9 cellular contexts compared by ENCODE assay signal in the genomic region with DNA sequence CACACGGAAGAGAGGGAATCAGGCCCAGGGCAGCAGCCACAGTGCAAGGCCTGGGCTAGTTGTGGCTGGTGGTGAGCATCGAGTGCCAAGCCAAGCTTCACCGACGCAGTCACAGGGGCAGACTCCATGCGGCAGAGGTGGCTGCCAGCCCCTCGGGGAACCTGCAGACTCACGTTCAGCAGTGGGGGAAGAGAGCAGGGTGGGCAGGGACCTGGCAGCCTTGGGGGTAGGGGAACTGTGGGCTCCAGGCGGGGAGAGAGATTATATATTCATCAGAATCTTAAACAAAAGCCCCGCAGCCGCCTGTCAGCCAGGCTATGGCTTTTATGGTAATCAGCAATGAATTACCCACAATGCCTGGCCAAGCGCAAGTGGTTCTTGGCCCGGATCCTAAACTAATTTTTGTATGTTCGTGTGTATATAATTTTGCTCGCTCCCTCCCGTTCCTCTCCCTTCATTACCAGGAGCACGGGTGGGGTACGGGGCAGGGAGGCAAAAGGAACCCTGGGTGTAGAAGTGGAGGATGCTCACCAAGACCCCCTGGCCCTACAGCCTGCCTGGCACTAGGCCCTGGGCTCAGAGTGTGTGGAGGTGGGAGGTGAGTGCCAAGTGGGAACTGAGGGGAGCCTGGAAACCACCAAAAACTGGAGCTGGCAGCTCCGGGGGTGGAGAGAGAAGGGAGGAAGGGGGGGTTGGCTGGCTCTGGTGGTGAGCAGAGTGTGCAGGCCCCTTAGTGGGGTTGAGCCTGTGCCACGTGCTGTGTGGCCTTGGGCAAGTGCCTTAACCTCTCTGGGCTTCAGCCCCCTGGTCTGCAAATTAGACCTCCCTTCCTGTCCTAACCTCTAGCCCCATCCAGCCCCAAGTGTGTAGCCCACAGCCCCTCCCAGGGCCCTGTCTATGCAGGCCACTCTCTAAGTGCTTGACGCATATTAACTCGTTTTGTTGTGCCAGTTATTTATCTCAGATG. TPM values are rescaled to one million over a fixed set of nuclear protein-coding genes. Genes with fewer than 3 reads are reported as not detected.
DNase-seq lines count a peak whose midpoint lies in the region; ATAC-seq and TF ChIP-seq lines count a peak whose summit lies in the region.
"Had no signal": no experiment of that assay in that cellular context is flagged by ENCODE, and none has a peak within 500 bp of the region (broad histone marks: within the 10 kb centered on the region; RNA-seq: fewer than 3 reads in every experiment).

No MANE protein-coding gene starts in this region.

- no peak overlapping the region for H2BK5ac ChIP-seq in trophoblast cell (ENCODE audit: low read depth, low read length, poor library complexity)

- no peak for ATAC-seq in HG03439 (IDR thresholded peaks at IDR 0.05; ENCODE audit: unreplicated experiment)

- no peak overlapping the region for H3K9ac ChIP-seq in trophoblast cell (ENCODE audit: low read length)

- H3K4me2 ChIP-seq in trophoblast cell (ENCODE audit: low read length): no peak overlapping the region

- H4K91ac ChIP-seq in trophoblast cell (ENCODE audit: low read depth, low read length): no peak overlapping the region

- no peaks in the 10 kb centered on the region for H3K36me3 Mint-ChIP-seq in mesothelial cell of epicardium
- no peaks in the 10 kb centered on the region for H3K36me3 Mint-ChIP-seq in activated CD4-positive, alpha-beta T cell treated with anti-CD3 and anti-CD28 coated beads, Interleukin-2, amount 10 ng/mL, durations not matched to agents 24 days and 14 days (ENCODE audit: low read depth)
- H3K36me3 Mint-ChIP-seq: CD4-positive, CD25-positive, alpha-beta regulatory T cell had no signal

- H3K27me3 Mint-ChIP-seq in mesothelial cell of epicardium (ENCODE audit: low read depth): no peaks in the 10 kb centered on the region
- H3K27me3 Mint-ChIP-seq in activated CD4-positive, alpha-beta T cell treated with anti-CD3 and anti-CD28 coated beads, Interleukin-2, amount 10 ng/mL, durations not matched to agents 24 days and 14 days: no peaks in the 10 kb centered on the region
- H3K27me3 Mint-ChIP-seq: CD4-positive, CD25-positive, alpha-beta regulatory T cell had no signal

- no peaks in the 10 kb centered on the region for H3K27me3 ChIP-seq in trophoblast cell (ENCODE audit: insufficient read depth, low read length)

- H4K8ac ChIP-seq in trophoblast cell (ENCODE audit: low read depth, low read length): no peak overlapping the region

- H3K18ac ChIP-seq in trophoblast cell (ENCODE audit: low read length): no peak overlapping the region

- H3K4ac ChIP-seq in trophoblast cell (ENCODE audit: low read depth, low read length): no peak overlapping the region

- no peak overlapping the region for H3K23ac ChIP-seq in trophoblast cell (ENCODE audit: low read length)

- H4K12ac ChIP-seq in trophoblast cell (ENCODE audit: low read depth, low read length): no peak overlapping the region

- H2BK12ac ChIP-seq in trophoblast cell (ENCODE audit: low read length): no peak overlapping the region

- H2AK5ac ChIP-seq in trophoblast cell (ENCODE audit: low read length): no peak overlapping the region

- no peak overlapping the region for H2BK120ac ChIP-seq in trophoblast cell (ENCODE audit: insufficient read depth, low read length, poor library complexity)

- H3K9me3 ChIP-seq in trophoblast cell (ENCODE audit: insufficient read depth, low read depth, low read length): peaks cover 4% of the 10 kb centered on the region

- H2AFZ ChIP-seq in trophoblast cell (ENCODE audit: insufficient read depth, low read length, poor library complexity): no peak overlapping the region

- intact Hi-C loops in activated CD4-positive, alpha-beta T cell treated with anti-CD3 and anti-CD28 coated beads, Interleukin-2, amount 10 ng/mL, durations not matched to agents 24 days and 14 days (cut with micrococcal nuclease): no loop called here

- no peak overlapping the region for H3K4me3 Mint-ChIP-seq in mesothelial cell of epicardium
- H3K4me3 Mint-ChIP-seq in activated CD4-positive, alpha-beta T cell treated with anti-CD3 and anti-CD28 coated beads, Interleukin-2, amount 10 ng/mL, durations not matched to agents 24 days and 14 days: no peak overlapping the region
- H3K4me3 Mint-ChIP-seq: CD4-positive, CD25-positive, alpha-beta regulatory T cell had no signal

- no peak overlapping the region for H3K27ac ChIP-seq in trophoblast cell (ENCODE audit: low read depth, low read length)

- H3K79me1 ChIP-seq in trophoblast cell (ENCODE audit: low read length): no peaks in the 10 kb centered on the region

- no peak for TF ChIP-seq CTCF in mesothelial cell of epicardium (IDR thresholded peaks at IDR 0.05; ENCODE audit: unreplicated experiment)

- peaks cover 5% of the 10 kb centered on the region for H3K4me1 Mint-ChIP-seq in mesothelial cell of epicardium
- H3K4me1 Mint-ChIP-seq in activated CD4-positive, alpha-beta T cell treated with anti-CD3 and anti-CD28 coated beads, Interleukin-2, amount 10 ng/mL, durations not matched to agents 24 days and 14 days: no peaks in the 10 kb centered on the region

- no CpG with 5 or more reads among the region's 21 CpGs for WGBS in trophoblast cell (ENCODE audit: extremely low coverage, insufficient coverage, insufficient read length)

- H3K14ac ChIP-seq in trophoblast cell (ENCODE audit: low read length): no peak overlapping the region

- no peaks in the 10 kb centered on the region for H3K36me3 ChIP-seq in trophoblast cell (ENCODE audit: control insufficient read depth in 1 of 2, insufficient read depth in 2 of 2, low read length in 2 of 2)

- H3K9me3 Mint-ChIP-seq in mesothelial cell of epicardium: no peaks in the 10 kb centered on the region
- H3K9me3 Mint-ChIP-seq in activated CD4-positive, alpha-beta T cell treated with anti-CD3 and anti-CD28 coated beads, Interleukin-2, amount 10 ng/mL, durations not matched to agents 24 days and 14 days: no peaks in the 10 kb centered on the region

- H3K27ac Mint-ChIP-seq in mesothelial cell of epicardium: peak overlapping the region; percentile 79
- H3K27ac Mint-ChIP-seq in activated CD4-positive, alpha-beta T cell treated with anti-CD3 and anti-CD28 coated beads, Interleukin-2, amount 10 ng/mL, durations not matched to agents 24 days and 14 days: no peak overlapping the region

- DNase-seq in A172 (ENCODE audit: low spot score): peak; percentile 29
- DNase-seq in NCI-H2081 treated with DMSO at 0.1 percent for 48 hours (lab: John Stamatoyannopoulos, UW): peak; percentile 90
- peak; percentile 81 for DNase-seq in cerebellum (ENCODE audit: low spot score)
- DNase-seq in mesothelial cell of epicardium (ENCODE audit: low spot score in 2 of 2, unreplicated experiment in 2 of 2): no peak
- no peak for DNase-seq in trophoblast cell
- no peak for DNase-seq in activated CD4-positive, alpha-beta T cell treated with anti-CD3 and anti-CD28 coated beads, Interleukin-2, amount 10 ng/mL, durations not matched to agents 24 days and 14 days
- no peak for DNase-seq in NOMO-1 (lab: John Stamatoyannopoulos, UW; ENCODE audit: unreplicated experiment in 2 of 2)
- DNase-seq: CD4-positive, CD25-positive, alpha-beta regulatory T cell had no signal

- H3K79me2 ChIP-seq in trophoblast cell (ENCODE audit: control insufficient read depth, insufficient read depth, low read length, poor library complexity): no peaks in the 10 kb centered on the region

- no peaks in the 10 kb centered on the region for H3K4me1 ChIP-seq in trophoblast cell (ENCODE audit: control insufficient read depth in 1 of 2, insufficient read depth in 2 of 2, low read length in 2 of 2)

- no peak overlapping the region for H3K4me3 ChIP-seq in trophoblast cell (ENCODE audit: low read depth, low read length)

RNA-seq across cellular contexts. Expression of gene PTPRS, which starts 31.9 kb away (rescaled TPM):
- 66.3 and 75.1 TPM in 2 replicates for total RNA-seq in A172 (2014; rRNA removed; shearing (Covaris generic))
- total RNA-seq in cerebellum (207 TPM), mesothelial cell of epicardium (235 to 241 TPM (median 240 TPM) in 3 replicates)
- 17.3 and 18.1 TPM in 2 replicates for polyA plus RNA-seq in trophoblast cell (2013)
- 0.05 and 0.09 TPM in 2 replicates for total RNA-seq in activated CD4-positive, alpha-beta T cell treated with anti-CD3 and anti-CD28 coated beads, Interleukin-2, amount 10 ng/mL, durations not matched to agents 24 days and 14 days

Comparison
In these comparisons a context has a peak if more than half of its experiments do, and no peak if none do; other contexts are left out.
1. DNase-seq: peak in A172 (single experiment), NCI-H2081 treated with DMSO at 0.1 percent for 48 hours (single experiment) and cerebellum (single experiment); none in mesothelial cell of epicardium (0 of 2), trophoblast cell (0 of 2), activated CD4-positive, alpha-beta T cell treated with anti-CD3 and anti-CD28 coated beads, Interleukin-2, amount 10 ng/mL, durations not matched to agents 24 days and 14 days (single experiment) and NOMO-1 (0 of 2).
2. RNA of gene PTPRS, which starts 31.9 kb away (total RNA-seq): 235 to 241 TPM in mesothelial cell of epicardium, 207 TPM in cerebellum (single experiment) and 66.3 to 75.1 TPM in A172; 0.05 to 0.09 TPM in activated CD4-positive, alpha-beta T cell treated with anti-CD3 and anti-CD28 coated beads, Interleukin-2, amount 10 ng/mL, durations not matched to agents 24 days and 14 days; every median in the first group is over 10 times any median in the second.